1 cellular context compared by ENCODE assay signal in the genomic region with DNA sequence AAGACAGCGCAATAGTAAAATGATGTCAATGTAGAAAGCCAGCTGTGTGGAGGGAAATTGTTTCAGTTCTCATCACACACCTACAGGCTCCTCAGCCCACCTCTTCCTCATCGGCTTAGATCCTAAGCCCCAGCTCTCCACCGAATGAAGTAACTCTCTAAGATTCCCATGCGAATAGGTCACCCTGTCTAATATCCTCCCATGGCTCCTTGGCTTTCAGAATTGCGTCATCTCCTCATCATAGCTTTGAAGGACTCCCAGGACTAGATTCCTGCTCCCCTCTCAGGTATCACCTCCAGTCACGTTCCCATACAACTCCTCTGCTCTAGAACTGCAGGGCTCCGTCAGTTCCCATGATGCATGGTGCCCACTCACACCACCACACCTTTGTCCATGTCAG.
TF ChIP-seq lines count a peak whose summit lies in the region.

No MANE protein-coding gene starts in this region.

TF ChIP-seq in K562, 482 proteins besides CTCF, POLR2A, EP300 and RAD21 (continued from another document):
- TF ChIP-seq, protein P1, sequence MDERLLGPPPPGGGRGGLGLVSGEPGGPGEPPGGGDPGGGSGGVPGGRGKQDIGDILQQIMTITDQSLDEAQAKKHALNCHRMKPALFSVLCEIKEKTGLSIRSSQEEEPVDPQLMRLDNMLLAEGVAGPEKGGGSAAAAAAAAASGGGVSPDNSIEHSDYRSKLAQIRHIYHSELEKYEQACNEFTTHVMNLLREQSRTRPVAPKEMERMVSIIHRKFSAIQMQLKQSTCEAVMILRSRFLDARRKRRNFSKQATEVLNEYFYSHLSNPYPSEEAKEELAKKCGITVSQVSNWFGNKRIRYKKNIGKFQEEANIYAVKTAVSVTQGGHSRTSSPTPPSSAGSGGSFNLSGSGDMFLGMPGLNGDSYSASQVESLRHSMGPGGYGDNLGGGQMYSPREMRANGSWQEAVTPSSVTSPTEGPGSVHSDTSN (CRISPR knock-in tag; IDR thresholded peaks at IDR 0.05; ENCODE audit: low read depth): no peak
- TF ChIP-seq, protein P1 (tag; conservative IDR thresholded peaks at IDR 0.05; ENCODE audit: low read depth): no peak
- no peak for TF ChIP-seq POLR2B (IDR thresholded peaks at IDR 0.05; ENCODE audit: low read depth, partially characterized antibody)
- TF ChIP-seq ZSCAN32 (CRISPR knock-in tag; IDR thresholded peaks at IDR 0.05): 0 out of 2 replicates have a peak, but pooled peaks have one; percentile 23
- no peak for TF ChIP-seq PRPF4 (IDR thresholded peaks at IDR 0.05; ENCODE audit: insufficient read depth, low read depth, low read length, poor library complexity, severe bottlenecking)
- TF ChIP-seq, protein P2, sequence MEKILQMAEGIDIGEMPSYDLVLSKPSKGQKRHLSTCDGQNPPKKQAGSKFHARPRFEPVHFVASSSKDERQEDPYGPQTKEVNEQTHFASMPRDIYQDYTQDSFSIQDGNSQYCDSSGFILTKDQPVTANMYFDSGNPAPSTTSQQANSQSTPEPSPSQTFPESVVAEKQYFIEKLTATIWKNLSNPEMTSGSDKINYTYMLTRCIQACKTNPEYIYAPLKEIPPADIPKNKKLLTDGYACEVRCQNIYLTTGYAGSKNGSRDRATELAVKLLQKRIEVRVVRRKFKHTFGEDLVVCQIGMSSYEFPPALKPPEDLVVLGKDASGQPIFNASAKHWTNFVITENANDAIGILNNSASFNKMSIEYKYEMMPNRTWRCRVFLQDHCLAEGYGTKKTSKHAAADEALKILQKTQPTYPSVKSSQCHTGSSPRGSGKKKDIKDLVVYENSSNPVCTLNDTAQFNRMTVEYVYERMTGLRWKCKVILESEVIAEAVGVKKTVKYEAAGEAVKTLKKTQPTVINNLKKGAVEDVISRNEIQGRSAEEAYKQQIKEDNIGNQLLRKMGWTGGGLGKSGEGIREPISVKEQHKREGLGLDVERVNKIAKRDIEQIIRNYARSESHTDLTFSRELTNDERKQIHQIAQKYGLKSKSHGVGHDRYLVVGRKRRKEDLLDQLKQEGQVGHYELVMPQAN (IDR thresholded peaks at IDR 0.05; ENCODE audit: borderline replicate concordance): no peak
- TF ChIP-seq ZNF764 (CRISPR knock-in tag; IDR thresholded peaks at IDR 0.05; ENCODE audit: low read depth): no peak
- TF ChIP-seq PTBP1 (IDR thresholded peaks at IDR 0.05; ENCODE audit: low read depth, low read length): no peak
- TF ChIP-seq, protein P3, sequence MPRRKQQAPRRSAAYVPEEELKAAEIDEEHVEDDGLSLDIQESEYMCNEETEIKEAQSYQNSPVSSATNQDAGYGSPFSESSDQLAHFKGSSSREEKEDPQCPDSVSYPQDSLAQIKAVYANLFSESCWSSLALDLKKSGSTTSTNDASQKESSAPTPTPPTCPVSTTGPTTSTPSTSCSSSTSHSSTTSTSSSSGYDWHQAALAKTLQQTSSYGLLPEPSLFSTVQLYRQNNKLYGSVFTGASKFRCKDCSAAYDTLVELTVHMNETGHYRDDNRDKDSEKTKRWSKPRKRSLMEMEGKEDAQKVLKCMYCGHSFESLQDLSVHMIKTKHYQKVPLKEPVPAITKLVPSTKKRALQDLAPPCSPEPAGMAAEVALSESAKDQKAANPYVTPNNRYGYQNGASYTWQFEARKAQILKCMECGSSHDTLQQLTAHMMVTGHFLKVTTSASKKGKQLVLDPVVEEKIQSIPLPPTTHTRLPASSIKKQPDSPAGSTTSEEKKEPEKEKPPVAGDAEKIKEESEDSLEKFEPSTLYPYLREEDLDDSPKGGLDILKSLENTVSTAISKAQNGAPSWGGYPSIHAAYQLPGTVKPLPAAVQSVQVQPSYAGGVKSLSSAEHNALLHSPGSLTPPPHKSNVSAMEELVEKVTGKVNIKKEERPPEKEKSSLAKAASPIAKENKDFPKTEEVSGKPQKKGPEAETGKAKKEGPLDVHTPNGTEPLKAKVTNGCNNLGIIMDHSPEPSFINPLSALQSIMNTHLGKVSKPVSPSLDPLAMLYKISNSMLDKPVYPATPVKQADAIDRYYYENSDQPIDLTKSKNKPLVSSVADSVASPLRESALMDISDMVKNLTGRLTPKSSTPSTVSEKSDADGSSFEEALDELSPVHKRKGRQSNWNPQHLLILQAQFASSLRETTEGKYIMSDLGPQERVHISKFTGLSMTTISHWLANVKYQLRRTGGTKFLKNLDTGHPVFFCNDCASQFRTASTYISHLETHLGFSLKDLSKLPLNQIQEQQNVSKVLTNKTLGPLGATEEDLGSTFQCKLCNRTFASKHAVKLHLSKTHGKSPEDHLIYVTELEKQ (CRISPR knock-in tag; IDR thresholded peaks at IDR 0.05): no peak
- TF ChIP-seq, protein P4, sequence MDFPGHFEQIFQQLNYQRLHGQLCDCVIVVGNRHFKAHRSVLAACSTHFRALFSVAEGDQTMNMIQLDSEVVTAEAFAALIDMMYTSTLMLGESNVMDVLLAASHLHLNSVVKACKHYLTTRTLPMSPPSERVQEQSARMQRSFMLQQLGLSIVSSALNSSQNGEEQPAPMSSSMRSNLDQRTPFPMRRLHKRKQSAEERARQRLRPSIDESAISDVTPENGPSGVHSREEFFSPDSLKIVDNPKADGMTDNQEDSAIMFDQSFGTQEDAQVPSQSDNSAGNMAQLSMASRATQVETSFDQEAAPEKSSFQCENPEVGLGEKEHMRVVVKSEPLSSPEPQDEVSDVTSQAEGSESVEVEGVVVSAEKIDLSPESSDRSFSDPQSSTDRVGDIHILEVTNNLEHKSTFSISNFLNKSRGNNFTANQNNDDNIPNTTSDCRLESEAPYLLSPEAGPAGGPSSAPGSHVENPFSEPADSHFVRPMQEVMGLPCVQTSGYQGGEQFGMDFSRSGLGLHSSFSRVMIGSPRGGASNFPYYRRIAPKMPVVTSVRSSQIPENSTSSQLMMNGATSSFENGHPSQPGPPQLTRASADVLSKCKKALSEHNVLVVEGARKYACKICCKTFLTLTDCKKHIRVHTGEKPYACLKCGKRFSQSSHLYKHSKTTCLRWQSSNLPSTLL (IDR thresholded peaks at IDR 0.05): no peak
- TF ChIP-seq ZNF75A (CRISPR knock-in tag; IDR thresholded peaks at IDR 0.05): no peak
- TF ChIP-seq, protein P5, sequence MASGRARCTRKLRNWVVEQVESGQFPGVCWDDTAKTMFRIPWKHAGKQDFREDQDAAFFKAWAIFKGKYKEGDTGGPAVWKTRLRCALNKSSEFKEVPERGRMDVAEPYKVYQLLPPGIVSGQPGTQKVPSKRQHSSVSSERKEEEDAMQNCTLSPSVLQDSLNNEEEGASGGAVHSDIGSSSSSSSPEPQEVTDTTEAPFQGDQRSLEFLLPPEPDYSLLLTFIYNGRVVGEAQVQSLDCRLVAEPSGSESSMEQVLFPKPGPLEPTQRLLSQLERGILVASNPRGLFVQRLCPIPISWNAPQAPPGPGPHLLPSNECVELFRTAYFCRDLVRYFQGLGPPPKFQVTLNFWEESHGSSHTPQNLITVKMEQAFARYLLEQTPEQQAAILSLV (tag; IDR thresholded peaks at IDR 0.05): 0 out of 2 replicates have a peak, but pooled peaks have one; percentile 52
- TF ChIP-seq, protein P6, sequence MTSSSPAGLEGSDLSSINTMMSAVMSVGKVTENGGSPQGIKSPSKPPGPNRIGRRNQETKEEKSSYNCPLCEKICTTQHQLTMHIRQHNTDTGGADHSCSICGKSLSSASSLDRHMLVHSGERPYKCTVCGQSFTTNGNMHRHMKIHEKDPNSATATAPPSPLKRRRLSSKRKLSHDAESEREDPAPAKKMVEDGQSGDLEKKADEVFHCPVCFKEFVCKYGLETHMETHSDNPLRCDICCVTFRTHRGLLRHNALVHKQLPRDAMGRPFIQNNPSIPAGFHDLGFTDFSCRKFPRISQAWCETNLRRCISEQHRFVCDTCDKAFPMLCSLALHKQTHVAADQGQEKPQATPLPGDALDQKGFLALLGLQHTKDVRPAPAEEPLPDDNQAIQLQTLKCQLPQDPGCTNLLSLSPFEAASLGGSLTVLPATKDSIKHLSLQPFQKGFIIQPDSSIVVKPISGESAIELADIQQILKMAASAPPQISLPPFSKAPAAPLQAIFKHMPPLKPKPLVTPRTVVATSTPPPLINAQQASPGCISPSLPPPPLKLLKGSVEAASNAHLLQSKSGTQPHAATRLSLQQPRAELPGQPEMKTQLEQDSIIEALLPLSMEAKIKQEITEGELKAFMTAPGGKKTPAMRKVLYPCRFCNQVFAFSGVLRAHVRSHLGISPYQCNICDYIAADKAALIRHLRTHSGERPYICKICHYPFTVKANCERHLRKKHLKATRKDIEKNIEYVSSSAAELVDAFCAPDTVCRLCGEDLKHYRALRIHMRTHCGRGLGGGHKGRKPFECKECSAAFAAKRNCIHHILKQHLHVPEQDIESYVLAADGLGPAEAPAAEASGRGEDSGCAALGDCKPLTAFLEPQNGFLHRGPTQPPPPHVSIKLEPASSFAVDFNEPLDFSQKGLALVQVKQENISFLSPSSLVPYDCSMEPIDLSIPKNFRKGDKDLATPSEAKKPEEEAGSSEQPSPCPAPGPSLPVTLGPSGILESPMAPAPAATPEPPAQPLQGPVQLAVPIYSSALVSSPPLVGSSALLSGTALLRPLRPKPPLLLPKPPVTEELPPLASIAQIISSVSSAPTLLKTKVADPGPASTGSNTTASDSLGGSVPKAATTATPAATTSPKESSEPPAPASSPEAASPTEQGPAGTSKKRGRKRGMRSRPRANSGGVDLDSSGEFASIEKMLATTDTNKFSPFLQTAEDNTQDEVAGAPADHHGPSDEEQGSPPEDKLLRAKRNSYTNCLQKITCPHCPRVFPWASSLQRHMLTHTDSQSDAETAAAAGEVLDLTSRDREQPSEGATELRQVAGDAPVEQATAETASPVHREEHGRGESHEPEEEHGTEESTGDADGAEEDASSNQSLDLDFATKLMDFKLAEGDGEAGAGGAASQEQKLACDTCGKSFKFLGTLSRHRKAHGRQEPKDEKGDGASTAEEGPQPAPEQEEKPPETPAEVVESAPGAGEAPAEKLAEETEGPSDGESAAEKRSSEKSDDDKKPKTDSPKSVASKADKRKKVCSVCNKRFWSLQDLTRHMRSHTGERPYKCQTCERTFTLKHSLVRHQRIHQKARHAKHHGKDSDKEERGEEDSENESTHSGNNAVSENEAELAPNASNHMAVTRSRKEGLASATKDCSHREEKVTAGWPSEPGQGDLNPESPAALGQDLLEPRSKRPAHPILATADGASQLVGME (CRISPR knock-in tag; IDR thresholded peaks at IDR 0.05): no peak
- TF ChIP-seq STAG1 (CRISPR knock-in tag; IDR thresholded peaks at IDR 0.05; ENCODE audit: borderline replicate concordance): no peak
